ENCODE assay signal across 33 cellular contexts in the genomic region with DNA sequence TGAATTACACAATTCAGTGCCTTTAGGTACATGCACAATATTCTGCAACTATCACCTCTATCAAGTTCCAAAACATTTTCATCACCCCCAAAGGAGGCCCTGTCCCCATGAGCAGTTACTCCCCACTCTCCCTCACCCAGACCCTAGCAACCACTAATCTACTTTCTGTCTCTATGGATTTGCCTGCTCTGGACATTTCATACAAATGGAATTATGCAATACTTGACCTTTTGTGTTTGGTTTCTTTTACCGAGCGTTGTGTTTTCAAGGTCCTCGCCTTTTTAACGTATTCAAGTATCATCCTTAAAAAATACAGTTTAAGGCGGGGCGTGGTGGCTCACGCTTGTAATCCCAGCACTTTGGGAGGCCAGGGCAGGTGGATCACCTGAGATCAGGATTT.
DNase-seq lines count a peak whose midpoint lies in the region; ATAC-seq, FAIRE-seq and TF ChIP-seq lines count a peak whose summit lies in the region.
"Had no signal": no experiment of that assay in that cellular context is flagged by ENCODE, and none has a peak within 500 bp of the region (broad histone marks: within the 10 kb centered on the region; RNA-seq: fewer than 3 reads in every experiment).

No MANE protein-coding gene starts in this region.

- H2AFZ ChIP-seq in HepG2 (ENCODE audit: low read length) (no peak overlapping the region), IMR-90 (replicated peaks; ENCODE audit: low read length, poor library complexity) (no peak overlapping the region), K562 (ENCODE audit: low read depth, low read length) (no peak overlapping the region)

- no peak overlapping the region for H3K4me3 ChIP-seq in HepG2 (replicated peaks in 1 of 3; ENCODE audit: insufficient read depth in 1 of 3, low read depth in 2 of 3, low read length in 3 of 3)
- H3K4me3 ChIP-seq in right lobe of liver, result no peak overlapping the region
- no peak overlapping the region for H3K4me3 ChIP-seq in IMR-90 (ENCODE audit: insufficient read depth, low read depth, low read length)
- H3K4me3 ChIP-seq in K562, result no peak overlapping the region
- H3K4me3 ChIP-seq: A549; BLaER1; BLaER1 treated with 17β-estradiol and CSF1 and Interleukin-3, amounts not matched to agents 10 nM and 100 nM had no signal

- H3K36me3 ChIP-seq in HepG2 (replicated peaks in 1 of 2; ENCODE audit: control insufficient read depth in 1 of 2, insufficient read depth in 2 of 2, low read length in 2 of 2) (no peaks in the 10 kb centered on the region), right lobe of liver (no peaks in the 10 kb centered on the region), IMR-90 (ENCODE audit: control insufficient read depth, insufficient read depth, low read length) (peaks cover 4% of the 10 kb centered on the region; the same call in 1 of the 2 replicates), K562 (ENCODE audit: control insufficient read depth, insufficient read depth, low read length) (no peaks in the 10 kb centered on the region)
- H3K36me3 ChIP-seq: BE2C; BLaER1; BLaER1 treated with 17β-estradiol and CSF1 and Interleukin-3, amounts not matched to agents 10 nM and 100 nM had no signal

- H3K79me1 ChIP-seq in IMR-90 (ENCODE audit: low read depth in 1 of 2, low read length in 2 of 2), result no peaks in the 10 kb centered on the region

- no peak overlapping the region for H2BK5ac ChIP-seq in IMR-90 (ENCODE audit: low read depth, low read length, poor library complexity, severe bottlenecking)

- H2BK20ac ChIP-seq in IMR-90 (ENCODE audit: low read depth, low read length), result no peak overlapping the region

- H3K56ac ChIP-seq in IMR-90 (ENCODE audit: extremely low read depth, insufficient read depth, low read length), result no peak overlapping the region

- H3K4ac ChIP-seq in IMR-90 (ENCODE audit: low read depth, low read length), result no peak overlapping the region

- H2BK15ac ChIP-seq in IMR-90 (ENCODE audit: low read depth, low read length), result no peak overlapping the region

- CTCF ChIA-PET in HepG2 (lab: Yijun Ruan, JAX; ENCODE audit: low intra/inter-chr PET ratio, low total read pairs), result no interaction called here
- CTCF ChIA-PET in IMR-90 (lab: Yijun Ruan, JAX), result interaction anchor here (0.7 kb wide), 1 partner anchor 25 kb away, joined by 3 read pairs; no protein-coding TSS in a partner anchor
- CTCF ChIA-PET in K562 (lab: Yijun Ruan, JAX; ENCODE audit: low intra/inter-chr PET ratio), result no interaction called here

- WGBS in HepG2 (ENCODE audit: low lambda C conversion rate), result 13% methylated on average over 7 of the region's 7 CpGs
- 47% methylated on average over 7 of the region's 7 CpGs for WGBS in right lobe of liver (ENCODE audit: insufficient coverage, low coverage, low lambda C conversion rate, missing lambda C conversion rate)
- WGBS in IMR-90 (ENCODE audit: extremely low coverage in 2 of 2, insufficient read length in 1 of 2), 2 experiments, result 55% methylated on average over 4 of the region's 7 CpGs; no CpG with 5 or more reads in 1 of the 2 experiments
- 1% methylated on average over 7 of the region's 7 CpGs for WGBS in K562 (ENCODE audit: insufficient coverage, low coverage, missing lambda C conversion rate)

- TF ChIP-seq RAD21 in HepG2 (CRISPR knock-in tag; IDR thresholded peaks at IDR 0.05) (no peak), IMR-90 (IDR thresholded peaks at IDR 0.05; ENCODE audit: low read length) (no peak), K562 (CRISPR knock-in tag; conservative IDR thresholded peaks at IDR 0.05 in 1 of 2, IDR thresholded peaks at IDR 0.05 in 1 of 2) (no peak)

- in situ Hi-C loops in HepG2 (cut with HindIII; ENCODE audit: extremely low pct_ligation_motif_present, low pct_unique_long_range_greater_than_20kb), result no loop called here
- in situ Hi-C loops in IMR-90 (cut with MboI; ENCODE audit: low sequenced_read_pairs), result no loop called here
- in situ Hi-C loops in K562 (cut with MboI), result no loop called here

- H3K9me3 ChIP-seq in HepG2 (ENCODE audit: low read length) (no peaks in the 10 kb centered on the region), right lobe of liver (no peaks in the 10 kb centered on the region), IMR-90 (ENCODE audit: control insufficient read depth, insufficient read depth, low read length) (no peaks in the 10 kb centered on the region), K562 (replicated peaks; ENCODE audit: control insufficient read depth, insufficient read depth, low read depth, low read length) (no peaks in the 10 kb centered on the region)
- H3K9me3 ChIP-seq: A549, BE2C, BLaER1, Caco-2 had no signal

- no peak for TF ChIP-seq CTCF in HepG2 (CRISPR knock-in tag; IDR thresholded peaks at IDR 0.05)
- TF ChIP-seq CTCF in right lobe of liver (IDR thresholded peaks at IDR 0.05), result no peak
- no peak for TF ChIP-seq CTCF in IMR-90 (conservative IDR thresholded peaks at IDR 0.05; ENCODE audit: low read depth, low read length)
- no peak for TF ChIP-seq CTCF in K562 (IDR thresholded peaks at IDR 0.05 in 2 of 3, conservative IDR thresholded peaks at IDR 0.05 in 1 of 3; ENCODE audit: insufficient read depth in 2 of 3, low read depth in 1 of 3, low read length in 3 of 3)

- H3K9ac ChIP-seq in HepG2 (ENCODE audit: insufficient read depth, low read depth, low read length) (no peak overlapping the region), IMR-90 (ENCODE audit: low read depth, low read length) (no peak overlapping the region), K562 (ENCODE audit: insufficient read depth in 1 of 2, low read depth in 2 of 2, low read length in 2 of 2) (no peak overlapping the region)
- H3K9ac ChIP-seq: BLaER1; BLaER1 treated with 17β-estradiol and CSF1 and Interleukin-3, amounts not matched to agents 10 nM and 100 nM had no signal

- H4K8ac ChIP-seq in IMR-90 (ENCODE audit: low read depth in 2 of 2, low read length in 2 of 2), result no peak overlapping the region

- no peak for TF ChIP-seq EP300 in HepG2 (IDR thresholded peaks at IDR 0.05; ENCODE audit: low read depth in 2 of 2, low read length in 2 of 2)
- no peak for TF ChIP-seq EP300 in HepG2 (CRISPR knock-in tag; IDR thresholded peaks at IDR 0.05; ENCODE audit: borderline replicate concordance)
- no peak for TF ChIP-seq EP300 in K562 (IDR thresholded peaks at IDR 0.05; ENCODE audit: low read length)

- BruUV-seq in HepG2 (replicated peaks; lab: Mats Ljungman, UMichigan) (no TSS peak), IMR-90 (replicated peaks; lab: Mats Ljungman, UMichigan) (no TSS peak), K562 (replicated peaks; lab: Mats Ljungman, UMichigan) (no TSS peak)

- FAIRE-seq in HepG2 (lab: Jason Lieb, UNC) (no peak), K562 (lab: Jason Lieb, UNC) (no peak)
- FAIRE-seq: A204.1, A549, D721Med had no signal

- intact Hi-C loops in HepG2 (cut with micrococcal nuclease; ENCODE audit: unreplicated experiment), result no loop called here
- intact Hi-C loops in right lobe of liver (cut with DNase I), result no loop called here
- intact Hi-C loops in IMR-90 (cut with micrococcal nuclease), result no loop called here
- intact Hi-C loops in K562 (cut with micrococcal nuclease), result no loop called here

- dilution Hi-C loops in IMR-90 (cut with HindIII; ENCODE audit: low sequenced_read_pairs, unreplicated experiment), result no loop called here

- H4K5ac ChIP-seq in IMR-90 (ENCODE audit: low read depth, low read length), result no peak overlapping the region

- H3K79me2 ChIP-seq in HepG2 (ENCODE audit: insufficient read depth, low read length), result no peaks in the 10 kb centered on the region
- H3K79me2 ChIP-seq in K562 (ENCODE audit: control insufficient read depth, insufficient read depth, low read length), result no peaks in the 10 kb centered on the region

- H3K27ac ChIP-seq in HepG2 (ENCODE audit: extremely low read length, insufficient read depth, low read length) (no peak overlapping the region), right lobe of liver (no peak overlapping the region), IMR-90 (ENCODE audit: insufficient read depth, low read length) (no peak overlapping the region), K562 (ENCODE audit: extremely low read depth, low read depth, low read length) (no peak overlapping the region)
- H3K27ac ChIP-seq: 22Rv1; A549; BLaER1; BLaER1 treated with 17β-estradiol and CSF1 and Interleukin-3, amounts not matched to agents 10 nM and 100 nM; C4-2B had no signal

- no peaks in the 10 kb centered on the region for H3K9me1 ChIP-seq in IMR-90 (ENCODE audit: insufficient read depth, low read length)
- no peaks in the 10 kb centered on the region for H3K9me1 ChIP-seq in K562 (ENCODE audit: control insufficient read depth, insufficient read depth, low read length)

- no peak overlapping the region for H3K14ac ChIP-seq in IMR-90 (replicated peaks; ENCODE audit: low read depth, low read length)

- H2AK9ac ChIP-seq in IMR-90 (replicated peaks; ENCODE audit: low read depth, low read length, poor library complexity), result no peak overlapping the region

- H3K4me1 ChIP-seq in HepG2 (ENCODE audit: insufficient read depth, low read length) (no peaks in the 10 kb centered on the region), right lobe of liver (no peaks in the 10 kb centered on the region), IMR-90 (ENCODE audit: control insufficient read depth, insufficient read depth, low read length) (no peaks in the 10 kb centered on the region), K562 (replicated peaks in 1 of 2; ENCODE audit: control insufficient read depth in 2 of 2, insufficient read depth in 2 of 2, low read length in 2 of 2) (no peaks in the 10 kb centered on the region)
- H3K4me1 ChIP-seq: A549, BE2C, Caco-2 had no signal

- no peak overlapping the region for H2AK5ac ChIP-seq in IMR-90 (ENCODE audit: low read depth, low read length)

- POLR2A ChIA-PET in HepG2 (lab: Yijun Ruan, JAX), result no interaction called here
- POLR2A ChIA-PET in IMR-90 (lab: Charles Lee; ENCODE audit: unreplicated experiment), result no interaction called here
- POLR2A ChIA-PET in K562 (lab: Yijun Ruan, JAX), result interaction anchor here (0.8 kb wide), 1 partner anchor 31 kb away, joined by 3 read pairs; no protein-coding TSS in a partner anchor

- DNase-seq in HepG2 (ENCODE audit: low spot score) (no peak), right lobe of liver (no peak), IMR-90 (no peak), K562 (ENCODE audit: extremely low read depth in 1 of 4, low spot score in 3 of 4) (no peak), foreskin melanocyte (no peak), NCI-H226 (no peak)
- DNase-seq: 8988T; ACHN; AML-193; BE2C; C1 segment of cervical spinal cord; Caco-2; Calu3; CD4-positive, alpha-beta memory T cell; CD4-positive, alpha-beta T cell; CD4-positive, CD25-positive, alpha-beta regulatory T cell; CD8-positive, alpha-beta memory T cell; CD8-positive, alpha-beta T cell; COR-L47; DMS 273 treated with DMSO at 0.1 percent for 48 hours; DMS153; DMS53; DMS79; DMS79 treated with DMSO at 0.1 percent for 48 hours; DND-41; EL had no signal

- H3K4me2 ChIP-seq in HepG2 (ENCODE audit: low read depth, low read length), result no peak overlapping the region
- H3K4me2 ChIP-seq in IMR-90 (ENCODE audit: low read depth, low read length), result no peak overlapping the region
- H3K4me2 ChIP-seq in K562 (ENCODE audit: insufficient read depth, low read length), result no peak overlapping the region
- H3K4me2 ChIP-seq: A549; BLaER1; BLaER1 treated with 17β-estradiol and CSF1 and Interleukin-3, amounts not matched to agents 10 nM and 100 nM had no signal

- no peak overlapping the region for H4K91ac ChIP-seq in IMR-90 (ENCODE audit: insufficient read depth, low read depth, low read length)

- no peak for TF ChIP-seq POLR2A in HepG2 (IDR thresholded peaks at IDR 0.05; ENCODE audit: insufficient read depth in 1 of 2, low read depth in 2 of 2, low read length in 2 of 2)
- TF ChIP-seq POLR2A in right lobe of liver (IDR thresholded peaks at IDR 0.05), result no peak
- no peak for TF ChIP-seq POLR2A in IMR-90 (IDR thresholded peaks at IDR 0.05; ENCODE audit: low read depth, low read length)
- no peak for TF ChIP-seq POLR2A in K562 (conservative IDR thresholded peaks at IDR 0.05)

- H2BK120ac ChIP-seq in IMR-90 (ENCODE audit: low read depth, low read length), result no peak overlapping the region

- H3K27me3 ChIP-seq in HepG2 (ENCODE audit: control insufficient read depth in 1 of 2, insufficient read depth in 2 of 2, low read length in 2 of 2), result peaks cover 0 to 5% of the 10 kb centered on the region in 2 experiments; a peak in 1 of 5 replicates
- H3K27me3 ChIP-seq in right lobe of liver, result no peaks in the 10 kb centered on the region
- H3K27me3 ChIP-seq in IMR-90 (ENCODE audit: control insufficient read depth, insufficient read depth, low read length), result no peaks in the 10 kb centered on the region
- peaks cover 6 to 37% of the 10 kb centered on the region in 2 experiments; a peak in 4 of 5 replicates for H3K27me3 ChIP-seq in K562 (ENCODE audit: control insufficient read depth in 2 of 2, insufficient read depth in 2 of 2, low read length in 2 of 2)
- H3K27me3 ChIP-seq: BLaER1; BLaER1 treated with 17β-estradiol and CSF1 and Interleukin-3, amounts not matched to agents 10 nM and 100 nM had no signal

- ATAC-seq in HepG2, result no peak
- no peak for ATAC-seq in right lobe of liver
- no peak for ATAC-seq in IMR-90 (ENCODE audit: low read depth)
- ATAC-seq in K562, result no peak
- ATAC-seq: A549; CD8-positive, alpha-beta T cell had no signal

- H3K18ac ChIP-seq in IMR-90 (ENCODE audit: low read depth, low read length), result no peak overlapping the region

- H3K23ac ChIP-seq in IMR-90 (ENCODE audit: low read depth, low read length), result no peak overlapping the region

- no peaks in the 10 kb centered on the region for H4K20me1 ChIP-seq in HepG2 (ENCODE audit: insufficient read depth, low read length)
- H4K20me1 ChIP-seq in IMR-90 (ENCODE audit: insufficient read depth, low read length), result no peaks in the 10 kb centered on the region
- no peaks in the 10 kb centered on the region for H4K20me1 ChIP-seq in K562 (replicated peaks; ENCODE audit: control insufficient read depth, insufficient read depth, low read length)
- H4K20me1 ChIP-seq: BLaER1; BLaER1 treated with 17β-estradiol and CSF1 and Interleukin-3, amounts not matched to agents 10 nM and 100 nM had no signal
